Comparison of ENCODE assay signal across 2 cellular contexts in genomic region chr5:174726916-174727793, GRCh38.
TF ChIP-seq lines count a peak whose summit lies in the region.

No MANE protein-coding gene starts in this region.

TF ChIP-seq in H1, 55 proteins besides CTCF, POLR2A, EP300 and RAD21:
- TF ChIP-seq SUZ12 (IDR thresholded peaks at IDR 0.05; ENCODE audit: low read length) (peak; percentile 83), NANOG (IDR thresholded peaks at IDR 0.05; ENCODE audit: insufficient read depth, low read depth, low read length, poor library complexity, severe bottlenecking) (no peak), EZH2 (IDR thresholded peaks at IDR 0.05; ENCODE audit: low read depth, low read length, severe bottlenecking) (peak; percentile 77), RNF2 (IDR thresholded peaks at IDR 0.05; ENCODE audit: borderline replicate concordance, low read depth, low read length, missing control alignments, poor library complexity, severe bottlenecking) (peak; percentile 90)

TF ChIP-seq in neural cell, 6 proteins besides CTCF, POLR2A, EP300 and RAD21:
- TF ChIP-seq SMC3 (conservative IDR thresholded peaks at IDR 0.05; ENCODE audit: poor library complexity) (no peak), MXI1 (conservative IDR thresholded peaks at IDR 0.05; ENCODE audit: poor library complexity, severe bottlenecking) (no peak), EZH2 (IDR thresholded peaks at IDR 0.05; ENCODE audit: borderline replicate concordance, insufficient read depth, low read length, poor library complexity, severe bottlenecking) (peak; percentile 52)
